1 cellular context compared by ENCODE assay signal in the genomic region with DNA sequence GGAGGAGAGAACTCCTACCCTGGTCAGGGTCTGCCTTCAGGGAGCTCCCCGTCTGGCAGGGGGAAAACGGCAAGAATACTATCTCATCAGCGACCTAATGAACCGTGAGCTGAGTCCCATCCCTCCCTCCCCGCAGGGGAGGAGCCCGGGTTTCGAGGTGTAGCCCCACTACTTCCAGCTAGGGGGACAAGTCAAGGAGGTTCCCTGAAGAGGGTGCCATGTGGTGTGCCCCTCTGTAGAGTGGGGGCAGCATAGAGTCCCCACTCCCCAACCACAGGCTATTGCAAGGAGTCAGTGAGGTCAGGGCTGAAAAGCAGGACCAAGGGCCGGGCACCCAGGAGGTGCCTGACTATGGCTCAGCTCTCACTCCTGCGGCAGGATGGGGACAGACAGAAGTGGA.
TF ChIP-seq lines count a peak whose summit lies in the region.

No MANE protein-coding gene starts in this region.

TF ChIP-seq in GM23338, 12 proteins besides CTCF, POLR2A, EP300 and RAD21:
- TF ChIP-seq ZNF462 (CRISPR knock-in tag; IDR thresholded peaks at IDR 0.05) (no peak), CREB1 (CRISPR knock-in tag; IDR thresholded peaks at IDR 0.05; ENCODE audit: low read depth) (no peak), EZH2 (IDR thresholded peaks at IDR 0.05; ENCODE audit: low read depth, unreplicated experiment) (no peak), ZNF331 (CRISPR knock-in tag; IDR thresholded peaks at IDR 0.05; ENCODE audit: low read depth) (no peak), POLR2AphosphoS5 (IDR thresholded peaks at IDR 0.05; ENCODE audit: low read depth) (no peak), STAT1 (IDR thresholded peaks at IDR 0.05; ENCODE audit: unreplicated experiment) (no peak), JUNB (IDR thresholded peaks at IDR 0.05; ENCODE audit: unreplicated experiment) (no peak), EZH2phosphoT487 (IDR thresholded peaks at IDR 0.05; ENCODE audit: unreplicated experiment) (no peak), REST (IDR thresholded peaks at IDR 0.05; ENCODE audit: unreplicated experiment) (no peak), NANOG (IDR thresholded peaks at IDR 0.05; ENCODE audit: borderline replicate concordance) (no peak), ZNF114 (CRISPR knock-in tag; IDR thresholded peaks at IDR 0.05) (no peak)
- TF ChIP-seq, protein P1, sequence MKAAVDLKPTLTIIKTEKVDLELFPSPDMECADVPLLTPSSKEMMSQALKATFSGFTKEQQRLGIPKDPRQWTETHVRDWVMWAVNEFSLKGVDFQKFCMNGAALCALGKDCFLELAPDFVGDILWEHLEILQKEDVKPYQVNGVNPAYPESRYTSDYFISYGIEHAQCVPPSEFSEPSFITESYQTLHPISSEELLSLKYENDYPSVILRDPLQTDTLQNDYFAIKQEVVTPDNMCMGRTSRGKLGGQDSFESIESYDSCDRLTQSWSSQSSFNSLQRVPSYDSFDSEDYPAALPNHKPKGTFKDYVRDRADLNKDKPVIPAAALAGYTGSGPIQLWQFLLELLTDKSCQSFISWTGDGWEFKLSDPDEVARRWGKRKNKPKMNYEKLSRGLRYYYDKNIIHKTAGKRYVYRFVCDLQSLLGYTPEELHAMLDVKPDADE (IDR thresholded peaks at IDR 0.05) = no peak
